ENCODE assay signal across 29 cellular contexts in the genomic region with DNA sequence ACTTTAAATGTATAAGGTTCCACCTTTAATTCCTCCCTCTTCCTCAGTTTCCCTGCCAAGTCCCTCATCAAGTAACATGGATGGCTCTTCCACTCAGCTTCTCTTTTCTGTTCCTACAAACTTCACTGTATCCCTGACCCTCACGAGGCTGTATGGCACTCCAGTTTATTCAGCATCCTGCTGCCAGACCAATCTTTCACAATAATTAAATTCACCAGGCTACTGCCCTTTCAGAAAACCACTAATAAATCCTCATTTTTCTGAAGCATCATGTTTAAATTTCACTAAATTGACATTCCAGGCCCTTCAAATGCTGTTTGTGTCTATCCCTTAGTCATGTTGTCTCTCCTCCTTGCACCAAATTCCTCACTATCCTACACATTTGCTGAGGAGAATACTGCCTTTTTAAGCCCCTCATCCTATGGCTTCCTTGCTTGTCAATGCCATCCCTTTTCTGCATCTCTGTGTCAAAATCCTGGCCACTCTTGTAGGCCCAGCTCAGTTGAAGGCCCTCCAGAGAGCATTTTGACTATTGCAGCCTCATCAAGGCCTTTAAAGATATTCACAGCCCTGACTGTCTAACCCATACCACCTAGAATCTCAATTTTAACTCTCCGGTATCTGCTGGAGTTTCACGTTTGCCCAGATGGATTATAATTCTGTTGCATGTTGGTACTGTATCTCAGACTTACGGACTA. TPM values are rescaled to one million over a fixed set of nuclear protein-coding genes. Genes with fewer than 3 reads are reported as not detected.
"Had no signal": no experiment of that assay in that cellular context is flagged by ENCODE, and none has a peak within 500 bp of the region (broad histone marks: within the 10 kb centered on the region; RNA-seq: fewer than 3 reads in every experiment).

No MANE protein-coding gene starts in this region.

- H3K4me1 Mint-ChIP-seq: activated B cell treated with CpG ODN at 0.5 μM for 24 hours; central memory CD8-positive, alpha-beta T cell; T-helper 17 cell had no signal

- H3K27me3 ChIP-seq: ascending aorta, body of pancreas, Peyer's patch, SJSA1 had no signal

- H3K9me3 Mint-ChIP-seq: activated B cell treated with CpG ODN at 0.5 μM for 24 hours; activated CD4-positive, alpha-beta T cell treated with anti-CD3 and anti-CD28 coated beads, Interleukin-2, amount 10 ng/mL, durations not matched to agents 24 days and 14 days; activated T-helper 2 cell treated with anti-CD3 and anti-CD28 coated beads, Interferon-gamma antibody, Interleukin-2, Interleukin-4, amounts not matched to agents 10 μg/mL and 5 μg/mL and 100 μg/mL, durations not matched to agents 14 hours and 24 hours and 36 hours; central memory CD8-positive, alpha-beta T cell had no signal

- ATAC-seq: activated naive CD8-positive, alpha-beta T cell treated with anti-CD3 and anti-CD28 coated beads, Interleukin-2, amount 50 U/mL, for 24 hours; T-helper 17 cell had no signal

- H3K27ac ChIP-seq: ascending aorta, body of pancreas, KMS-11, RWPE1, SJSA1 had no signal

- H3K4me3 Mint-ChIP-seq: activated B cell treated with CpG ODN at 0.5 μM for 24 hours; activated CD4-positive, alpha-beta T cell treated with anti-CD3 and anti-CD28 coated beads, Interleukin-2, amount 10 ng/mL, durations not matched to agents 24 days and 14 days; activated naive CD4-positive, alpha-beta T cell treated with anti-CD3 and anti-CD28 coated beads, Interleukin-2, amount 50 U/mL, for 24 hours; activated naive CD8-positive, alpha-beta T cell treated with anti-CD3 and anti-CD28 coated beads, Interleukin-2, amount 50 U/mL, for 24 hours; central memory CD8-positive, alpha-beta T cell; T-helper 17 cell had no signal

- H3K27ac Mint-ChIP-seq: activated B cell treated with CpG ODN at 0.5 μM for 24 hours; activated CD4-positive, alpha-beta T cell treated with anti-CD3 and anti-CD28 coated beads, Interleukin-2, amount 10 ng/mL, durations not matched to agents 24 days and 14 days; activated naive CD4-positive, alpha-beta T cell treated with anti-CD3 and anti-CD28 coated beads, Interleukin-2, amount 50 U/mL, for 24 hours; activated naive CD8-positive, alpha-beta T cell treated with anti-CD3 and anti-CD28 coated beads, Interleukin-2, amount 50 U/mL, for 24 hours; activated T-helper 2 cell treated with anti-CD3 and anti-CD28 coated beads, Interferon-gamma antibody, Interleukin-2, Interleukin-4, amounts not matched to agents 10 μg/mL and 5 μg/mL and 100 μg/mL, durations not matched to agents 14 hours and 24 hours and 36 hours; T-helper 17 cell had no signal

- DNase-seq: activated B cell treated with CpG ODN at 0.5 μM for 24 hours; activated CD4-positive, alpha-beta T cell treated with anti-CD3 and anti-CD28 coated beads for 1 hour; activated CD4-positive, alpha-beta T cell treated with anti-CD3 and anti-CD28 coated beads, Interleukin-2, amount 10 ng/mL, durations not matched to agents 24 days and 14 days; activated CD4-positive, alpha-beta T cell treated with anti-CD3 and anti-CD28 coated beads, Interleukin-2, amount 50 U/mL, for 48 hours; activated naive CD8-positive, alpha-beta T cell treated with anti-CD3 and anti-CD28 coated beads, Interleukin-2, amount 50 U/mL, for 24 hours; activated T-cell treated with anti-CD3 and anti-CD28 coated beads for 4 hours; activated T-cell treated with anti-CD3 and anti-CD28 coated beads, Interleukin-2, amount 50 U/mL, for 48 hours; amniotic stem cell; body of pancreas; NCI-H1092; NCI-H1417; NCI-H2029; NCI-H2107; NCI-H2171 treated with DMSO at 0.1 percent for 48 hours; NCI-H345; NCI-H510A; NCI-H526 treated with DMSO at 0.1 percent for 48 hours; SHP77; T-helper 17 cell; T-helper 9 cell had no signal

- H3K36me3 ChIP-seq: ascending aorta, Peyer's patch, SJSA1 had no signal

- H3K4me1 ChIP-seq: body of pancreas had no signal

- H3K9me3 ChIP-seq: ascending aorta, body of pancreas, Peyer's patch, SJSA1 had no signal

- H3K4me3 ChIP-seq: ascending aorta, body of pancreas, Peyer's patch, SJSA1 had no signal

- H3K9ac ChIP-seq: KMS-11 had no signal

- H3K27me3 Mint-ChIP-seq: activated B cell treated with CpG ODN at 0.5 μM for 24 hours; activated naive CD4-positive, alpha-beta T cell treated with anti-CD3 and anti-CD28 coated beads, Interleukin-2, amount 50 U/mL, for 24 hours; activated naive CD8-positive, alpha-beta T cell treated with anti-CD3 and anti-CD28 coated beads, Interleukin-2, amount 50 U/mL, for 24 hours; central memory CD8-positive, alpha-beta T cell; T-helper 17 cell had no signal

RNA-seq across cellular contexts. Expression of a gene that starts 57.9 kb away (rescaled TPM):
- total RNA-seq: MCF 10A had no signal
